Comparison of ENCODE assay signal across 14 cellular contexts in the genomic region with DNA sequence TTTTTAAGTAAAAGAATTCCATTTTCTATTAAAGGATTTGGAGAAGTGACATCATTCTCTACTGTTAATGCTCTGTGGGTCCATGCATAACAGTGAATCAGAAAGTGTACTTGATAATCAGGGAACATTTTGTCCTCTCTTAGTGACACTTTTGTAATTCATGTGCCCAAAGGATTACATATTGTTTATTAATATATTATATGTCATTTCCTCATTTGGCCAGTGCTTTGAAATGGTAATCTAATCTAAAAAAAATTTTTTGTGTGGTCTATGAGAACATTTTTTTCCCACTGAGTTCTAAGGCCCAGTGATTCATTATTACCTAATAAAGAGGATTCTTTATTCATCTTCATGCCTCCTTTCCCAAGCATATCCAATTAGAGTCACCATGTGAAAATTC.
DNase-seq lines count a peak whose midpoint lies in the region; ATAC-seq and TF ChIP-seq lines count a peak whose summit lies in the region.
"Had no signal": no experiment of that assay in that cellular context is flagged by ENCODE, and none has a peak within 500 bp of the region (broad histone marks: within the 10 kb centered on the region; RNA-seq: fewer than 3 reads in every experiment).

No MANE protein-coding gene starts in this region.

- DNase-seq in H4 (ENCODE audit: low spot score) (peak; percentile 25), astrocyte of the hippocampus (ENCODE audit: low read depth, low spot score) (peak; percentile 63), T-helper 2 cell (no peak), GM20000 (ENCODE audit: low spot score) (no peak), mucosa of descending colon (no peak)
- no peak for DNase-seq in stimulated activated CD4-positive, alpha-beta T cell treated with anti-CD3 and anti-CD28 coated beads, Interleukin-2, amount 100 ng/mL, for 48 hours
- DNase-seq: activated naive CD4-positive, alpha-beta T cell treated with anti-CD3 and anti-CD28 coated beads, Interleukin-2, amount 50 U/mL, for 16 hours; NCI-H1436; NCI-H524 had no signal

- no peaks in the 10 kb centered on the region for H3K27me3 ChIP-seq in gastroesophageal sphincter
- no peaks in the 10 kb centered on the region for H3K27me3 ChIP-seq in skeletal muscle satellite cell (ENCODE audit: control insufficient read depth, insufficient read depth, low read length)
- H3K27me3 ChIP-seq: suprapubic skin had no signal

- TF ChIP-seq POLR2A in gastroesophageal sphincter (IDR thresholded peaks at IDR 0.05): no peak

- peak; percentile 82 for TF ChIP-seq EP300 in gastroesophageal sphincter (IDR thresholded peaks at IDR 0.05)

- H3K36me3 ChIP-seq in gastroesophageal sphincter (no peaks in the 10 kb centered on the region), skeletal muscle satellite cell (ENCODE audit: insufficient read depth, low read length) (peaks cover 5% of the 10 kb centered on the region), mucosa of descending colon (ENCODE audit: low read depth) (no peaks in the 10 kb centered on the region)
- H3K36me3 ChIP-seq: HAP-1, suprapubic skin had no signal

- no peaks in the 10 kb centered on the region for H3K9me3 ChIP-seq in gastroesophageal sphincter
- no peaks in the 10 kb centered on the region for H3K9me3 ChIP-seq in skeletal muscle satellite cell (replicated peaks; ENCODE audit: low read length)
- no peaks in the 10 kb centered on the region for H3K9me3 ChIP-seq in mucosa of descending colon
- H3K9me3 ChIP-seq: HAP-1, suprapubic skin had no signal

- H3K4me3 ChIP-seq in gastroesophageal sphincter (no peak overlapping the region), skeletal muscle satellite cell (ENCODE audit: low read length) (no peak overlapping the region), mucosa of descending colon (no peak overlapping the region)
- H3K4me3 ChIP-seq: HAP-1, suprapubic skin had no signal

- peak overlapping the region in 3 of 4 donors; percentile 43 to 53 (median 48) for H3K27ac ChIP-seq in gastroesophageal sphincter
- H3K27ac ChIP-seq: RWPE1, suprapubic skin had no signal

- peak overlapping the region; percentile 83 for H3K9ac ChIP-seq in skeletal muscle satellite cell (ENCODE audit: low read depth, low read length)

- TF ChIP-seq CTCF in gastroesophageal sphincter (IDR thresholded peaks at IDR 0.05) (no peak), GM20000 (IDR thresholded peaks at IDR 0.05; ENCODE audit: extremely low read depth, missing control alignments) (no peak), mucosa of descending colon (IDR thresholded peaks at IDR 0.05) (no peak)

- H3K4me1 ChIP-seq in gastroesophageal sphincter (peaks cover 0 to 15% (median 0%) of the 10 kb centered on the region in 3 donors), skeletal muscle satellite cell (ENCODE audit: control insufficient read depth, insufficient read depth, low read length) (peaks cover 45% of the 10 kb centered on the region), mucosa of descending colon (ENCODE audit: low read depth) (no peaks in the 10 kb centered on the region)
- H3K4me1 ChIP-seq: suprapubic skin had no signal

- H3K4me2 ChIP-seq in skeletal muscle satellite cell (ENCODE audit: low read length): no peak overlapping the region

- intact Hi-C loops in mucosa of descending colon (cut with DNase I, micrococcal nuclease): no loop called here

- peak; percentile 90 for ATAC-seq in gastroesophageal sphincter
- no peak for ATAC-seq in mucosa of descending colon

Comparison
In these comparisons a context has a peak if more than half of its experiments do, and no peak if none do; other contexts are left out.
1. DNase-seq: peak in H4 (single experiment) and astrocyte of the hippocampus (single experiment); none in T-helper 2 cell (0 of 5), GM20000 (single experiment), mucosa of descending colon (0 of 3) and stimulated activated CD4-positive, alpha-beta T cell treated with anti-CD3 and anti-CD28 coated beads, Interleukin-2, amount 100 ng/mL, for 48 hours (0 of 2).